Comparison of ENCODE assay signal across 1 cellular context in the genomic region with DNA sequence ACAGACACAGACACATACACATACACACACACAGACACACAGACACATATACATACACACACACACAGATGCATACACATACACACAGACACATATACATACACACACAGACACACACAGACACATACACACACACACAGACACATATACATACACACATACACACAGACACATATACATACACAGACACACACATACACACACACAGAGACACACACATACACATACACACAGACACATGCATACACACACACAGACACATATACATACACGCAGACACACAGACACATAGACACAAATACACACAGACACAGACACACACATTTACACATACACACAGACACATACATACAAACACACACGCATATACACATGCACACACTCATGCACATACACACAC.
TF ChIP-seq lines count a peak whose summit lies in the region.

No MANE protein-coding gene starts in this region.

TF ChIP-seq in HepG2, 621 proteins besides CTCF, POLR2A, EP300 and RAD21 (continued from another document):
- TF ChIP-seq, protein P1, sequence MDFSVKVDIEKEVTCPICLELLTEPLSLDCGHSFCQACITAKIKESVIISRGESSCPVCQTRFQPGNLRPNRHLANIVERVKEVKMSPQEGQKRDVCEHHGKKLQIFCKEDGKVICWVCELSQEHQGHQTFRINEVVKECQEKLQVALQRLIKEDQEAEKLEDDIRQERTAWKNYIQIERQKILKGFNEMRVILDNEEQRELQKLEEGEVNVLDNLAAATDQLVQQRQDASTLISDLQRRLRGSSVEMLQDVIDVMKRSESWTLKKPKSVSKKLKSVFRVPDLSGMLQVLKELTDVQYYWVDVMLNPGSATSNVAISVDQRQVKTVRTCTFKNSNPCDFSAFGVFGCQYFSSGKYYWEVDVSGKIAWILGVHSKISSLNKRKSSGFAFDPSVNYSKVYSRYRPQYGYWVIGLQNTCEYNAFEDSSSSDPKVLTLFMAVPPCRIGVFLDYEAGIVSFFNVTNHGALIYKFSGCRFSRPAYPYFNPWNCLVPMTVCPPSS (IDR thresholded peaks at IDR 0.05): 0 out of 2 replicates have a peak, but pooled peaks have one; percentile 59
- no peak for TF ChIP-seq ZNF746 (CRISPR knock-in tag; IDR thresholded peaks at IDR 0.05)
- no peak for TF ChIP-seq ZMYM4 (CRISPR knock-in tag; IDR thresholded peaks at IDR 0.05)
- no peak for TF ChIP-seq RBAK (CRISPR knock-in tag; IDR thresholded peaks at IDR 0.05)
- peak; percentile 40; the same call in 1 of the 2 replicates for TF ChIP-seq NFRKB (IDR thresholded peaks at IDR 0.05)
- TF ChIP-seq, protein P2, sequence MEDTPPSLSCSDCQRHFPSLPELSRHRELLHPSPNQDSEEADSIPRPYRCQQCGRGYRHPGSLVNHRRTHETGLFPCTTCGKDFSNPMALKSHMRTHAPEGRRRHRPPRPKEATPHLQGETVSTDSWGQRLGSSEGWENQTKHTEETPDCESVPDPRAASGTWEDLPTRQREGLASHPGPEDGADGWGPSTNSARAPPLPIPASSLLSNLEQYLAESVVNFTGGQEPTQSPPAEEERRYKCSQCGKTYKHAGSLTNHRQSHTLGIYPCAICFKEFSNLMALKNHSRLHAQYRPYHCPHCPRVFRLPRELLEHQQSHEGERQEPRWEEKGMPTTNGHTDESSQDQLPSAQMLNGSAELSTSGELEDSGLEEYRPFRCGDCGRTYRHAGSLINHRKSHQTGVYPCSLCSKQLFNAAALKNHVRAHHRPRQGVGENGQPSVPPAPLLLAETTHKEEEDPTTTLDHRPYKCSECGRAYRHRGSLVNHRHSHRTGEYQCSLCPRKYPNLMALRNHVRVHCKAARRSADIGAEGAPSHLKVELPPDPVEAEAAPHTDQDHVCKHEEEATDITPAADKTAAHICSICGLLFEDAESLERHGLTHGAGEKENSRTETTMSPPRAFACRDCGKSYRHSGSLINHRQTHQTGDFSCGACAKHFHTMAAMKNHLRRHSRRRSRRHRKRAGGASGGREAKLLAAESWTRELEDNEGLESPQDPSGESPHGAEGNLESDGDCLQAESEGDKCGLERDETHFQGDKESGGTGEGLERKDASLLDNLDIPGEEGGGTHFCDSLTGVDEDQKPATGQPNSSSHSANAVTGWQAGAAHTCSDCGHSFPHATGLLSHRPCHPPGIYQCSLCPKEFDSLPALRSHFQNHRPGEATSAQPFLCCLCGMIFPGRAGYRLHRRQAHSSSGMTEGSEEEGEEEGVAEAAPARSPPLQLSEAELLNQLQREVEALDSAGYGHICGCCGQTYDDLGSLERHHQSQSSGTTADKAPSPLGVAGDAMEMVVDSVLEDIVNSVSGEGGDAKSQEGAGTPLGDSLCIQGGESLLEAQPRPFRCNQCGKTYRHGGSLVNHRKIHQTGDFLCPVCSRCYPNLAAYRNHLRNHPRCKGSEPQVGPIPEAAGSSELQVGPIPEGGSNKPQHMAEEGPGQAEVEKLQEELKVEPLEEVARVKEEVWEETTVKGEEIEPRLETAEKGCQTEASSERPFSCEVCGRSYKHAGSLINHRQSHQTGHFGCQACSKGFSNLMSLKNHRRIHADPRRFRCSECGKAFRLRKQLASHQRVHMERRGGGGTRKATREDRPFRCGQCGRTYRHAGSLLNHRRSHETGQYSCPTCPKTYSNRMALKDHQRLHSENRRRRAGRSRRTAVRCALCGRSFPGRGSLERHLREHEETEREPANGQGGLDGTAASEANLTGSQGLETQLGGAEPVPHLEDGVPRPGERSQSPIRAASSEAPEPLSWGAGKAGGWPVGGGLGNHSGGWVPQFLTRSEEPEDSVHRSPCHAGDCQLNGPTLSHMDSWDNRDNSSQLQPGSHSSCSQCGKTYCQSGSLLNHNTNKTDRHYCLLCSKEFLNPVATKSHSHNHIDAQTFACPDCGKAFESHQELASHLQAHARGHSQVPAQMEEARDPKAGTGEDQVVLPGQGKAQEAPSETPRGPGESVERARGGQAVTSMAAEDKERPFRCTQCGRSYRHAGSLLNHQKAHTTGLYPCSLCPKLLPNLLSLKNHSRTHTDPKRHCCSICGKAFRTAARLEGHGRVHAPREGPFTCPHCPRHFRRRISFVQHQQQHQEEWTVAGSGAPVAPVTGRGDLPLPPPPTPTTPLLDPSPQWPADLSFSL (CRISPR knock-in tag; IDR thresholded peaks at IDR 0.05): peak; percentile 41; the same call in 1 of the 2 replicates
- TF ChIP-seq, protein P3, sequence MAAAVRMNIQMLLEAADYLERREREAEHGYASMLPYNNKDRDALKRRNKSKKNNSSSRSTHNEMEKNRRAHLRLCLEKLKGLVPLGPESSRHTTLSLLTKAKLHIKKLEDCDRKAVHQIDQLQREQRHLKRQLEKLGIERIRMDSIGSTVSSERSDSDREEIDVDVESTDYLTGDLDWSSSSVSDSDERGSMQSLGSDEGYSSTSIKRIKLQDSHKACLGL (CRISPR knock-in tag; IDR thresholded peaks at IDR 0.05): no peak
- TF ChIP-seq SOX6 (IDR thresholded peaks at IDR 0.05): peak; percentile 94
- TF ChIP-seq SOX6 (CRISPR knock-in tag; IDR thresholded peaks at IDR 0.05): no peak
- TF ChIP-seq, protein P4, sequence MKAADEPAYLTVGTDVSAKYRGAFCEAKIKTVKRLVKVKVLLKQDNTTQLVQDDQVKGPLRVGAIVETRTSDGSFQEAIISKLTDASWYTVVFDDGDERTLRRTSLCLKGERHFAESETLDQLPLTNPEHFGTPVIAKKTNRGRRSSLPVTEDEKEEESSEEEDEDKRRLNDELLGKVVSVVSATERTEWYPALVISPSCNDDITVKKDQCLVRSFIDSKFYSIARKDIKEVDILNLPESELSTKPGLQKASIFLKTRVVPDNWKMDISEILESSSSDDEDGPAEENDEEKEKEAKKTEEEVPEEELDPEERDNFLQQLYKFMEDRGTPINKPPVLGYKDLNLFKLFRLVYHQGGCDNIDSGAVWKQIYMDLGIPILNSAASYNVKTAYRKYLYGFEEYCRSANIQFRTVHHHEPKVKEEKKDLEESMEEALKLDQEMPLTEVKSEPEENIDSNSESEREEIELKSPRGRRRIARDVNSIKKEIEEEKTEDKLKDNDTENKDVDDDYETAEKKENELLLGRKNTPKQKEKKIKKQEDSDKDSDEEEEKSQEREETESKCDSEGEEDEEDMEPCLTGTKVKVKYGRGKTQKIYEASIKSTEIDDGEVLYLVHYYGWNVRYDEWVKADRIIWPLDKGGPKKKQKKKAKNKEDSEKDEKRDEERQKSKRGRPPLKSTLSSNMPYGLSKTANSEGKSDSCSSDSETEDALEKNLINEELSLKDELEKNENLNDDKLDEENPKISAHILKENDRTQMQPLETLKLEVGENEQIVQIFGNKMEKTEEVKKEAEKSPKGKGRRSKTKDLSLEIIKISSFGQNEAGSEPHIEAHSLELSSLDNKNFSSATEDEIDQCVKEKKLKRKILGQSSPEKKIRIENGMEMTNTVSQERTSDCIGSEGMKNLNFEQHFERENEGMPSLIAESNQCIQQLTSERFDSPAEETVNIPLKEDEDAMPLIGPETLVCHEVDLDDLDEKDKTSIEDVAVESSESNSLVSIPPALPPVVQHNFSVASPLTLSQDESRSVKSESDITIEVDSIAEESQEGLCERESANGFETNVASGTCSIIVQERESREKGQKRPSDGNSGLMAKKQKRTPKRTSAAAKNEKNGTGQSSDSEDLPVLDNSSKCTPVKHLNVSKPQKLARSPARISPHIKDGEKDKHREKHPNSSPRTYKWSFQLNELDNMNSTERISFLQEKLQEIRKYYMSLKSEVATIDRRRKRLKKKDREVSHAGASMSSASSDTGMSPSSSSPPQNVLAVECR (CRISPR knock-in tag; IDR thresholded peaks at IDR 0.05; ENCODE audit: borderline replicate concordance): no peak
- TF ChIP-seq PCBP1 (IDR thresholded peaks at IDR 0.05; ENCODE audit: borderline replicate concordance, low read depth, low read length): no peak
- TF ChIP-seq, protein P5, sequence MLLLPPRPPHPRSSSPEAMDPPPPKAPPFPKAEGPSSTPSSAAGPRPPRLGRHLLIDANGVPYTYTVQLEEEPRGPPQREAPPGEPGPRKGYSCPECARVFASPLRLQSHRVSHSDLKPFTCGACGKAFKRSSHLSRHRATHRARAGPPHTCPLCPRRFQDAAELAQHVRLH (CRISPR knock-in tag; IDR thresholded peaks at IDR 0.05; ENCODE audit: borderline replicate concordance, low read depth): no peak
- no peak for TF ChIP-seq TMF1 (CRISPR knock-in tag; IDR thresholded peaks at IDR 0.05; ENCODE audit: low read depth)
- TF ChIP-seq ZC3H4 (CRISPR knock-in tag; IDR thresholded peaks at IDR 0.05; ENCODE audit: borderline replicate concordance): no peak
- TF ChIP-seq, protein P6, sequence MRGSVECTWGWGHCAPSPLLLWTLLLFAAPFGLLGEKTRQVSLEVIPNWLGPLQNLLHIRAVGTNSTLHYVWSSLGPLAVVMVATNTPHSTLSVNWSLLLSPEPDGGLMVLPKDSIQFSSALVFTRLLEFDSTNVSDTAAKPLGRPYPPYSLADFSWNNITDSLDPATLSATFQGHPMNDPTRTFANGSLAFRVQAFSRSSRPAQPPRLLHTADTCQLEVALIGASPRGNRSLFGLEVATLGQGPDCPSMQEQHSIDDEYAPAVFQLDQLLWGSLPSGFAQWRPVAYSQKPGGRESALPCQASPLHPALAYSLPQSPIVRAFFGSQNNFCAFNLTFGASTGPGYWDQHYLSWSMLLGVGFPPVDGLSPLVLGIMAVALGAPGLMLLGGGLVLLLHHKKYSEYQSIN (CRISPR knock-in tag; IDR thresholded peaks at IDR 0.05; ENCODE audit: borderline replicate concordance): no peak
- TF ChIP-seq FOXK2 (IDR thresholded peaks at IDR 0.05): 0 out of 2 replicates have a peak, but pooled peaks have one; percentile 16
- TF ChIP-seq, protein P7, sequence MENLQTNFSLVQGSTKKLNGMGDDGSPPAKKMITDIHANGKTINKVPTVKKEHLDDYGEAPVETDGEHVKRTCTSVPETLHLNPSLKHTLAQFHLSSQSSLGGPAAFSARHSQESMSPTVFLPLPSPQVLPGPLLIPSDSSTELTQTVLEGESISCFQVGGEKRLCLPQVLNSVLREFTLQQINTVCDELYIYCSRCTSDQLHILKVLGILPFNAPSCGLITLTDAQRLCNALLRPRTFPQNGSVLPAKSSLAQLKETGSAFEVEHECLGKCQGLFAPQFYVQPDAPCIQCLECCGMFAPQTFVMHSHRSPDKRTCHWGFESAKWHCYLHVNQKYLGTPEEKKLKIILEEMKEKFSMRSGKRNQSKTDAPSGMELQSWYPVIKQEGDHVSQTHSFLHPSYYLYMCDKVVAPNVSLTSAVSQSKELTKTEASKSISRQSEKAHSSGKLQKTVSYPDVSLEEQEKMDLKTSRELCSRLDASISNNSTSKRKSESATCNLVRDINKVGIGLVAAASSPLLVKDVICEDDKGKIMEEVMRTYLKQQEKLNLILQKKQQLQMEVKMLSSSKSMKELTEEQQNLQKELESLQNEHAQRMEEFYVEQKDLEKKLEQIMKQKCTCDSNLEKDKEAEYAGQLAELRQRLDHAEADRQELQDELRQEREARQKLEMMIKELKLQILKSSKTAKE (CRISPR knock-in tag; IDR thresholded peaks at IDR 0.05; ENCODE audit: borderline replicate concordance): 0 out of 2 replicates have a peak, but pooled peaks have one; percentile 18
- no peak for TF ChIP-seq RARA (CRISPR knock-in tag; IDR thresholded peaks at IDR 0.05)
- no peak for TF ChIP-seq ZNF549 (CRISPR knock-in tag; IDR thresholded peaks at IDR 0.05)
- no peak for TF ChIP-seq KDM1A (CRISPR knock-in tag; IDR thresholded peaks at IDR 0.05)
- TF ChIP-seq MIXL1 (CRISPR knock-in tag; IDR thresholded peaks at IDR 0.05): no peak
- peak; percentile 78; the same call in 1 of the 2 replicates for TF ChIP-seq NONO (IDR thresholded peaks at IDR 0.05)
- no peak for TF ChIP-seq NONO (CRISPR knock-in tag; conservative IDR thresholded peaks at IDR 0.05)
